9 cellular contexts compared by ENCODE assay signal in genomic region chr5:129664336-129664937, GRCh38.
DNase-seq lines count a peak whose midpoint lies in the region; ATAC-seq and TF ChIP-seq lines count a peak whose summit lies in the region.
"Had no signal": no experiment of that assay in that cellular context is flagged by ENCODE, and none has a peak within 500 bp of the region (broad histone marks: within the 10 kb centered on the region; RNA-seq: fewer than 3 reads in every experiment).

No MANE protein-coding gene starts in this region.

- peaks cover 13% of the 10 kb centered on the region for H3K36me3 Mint-ChIP-seq in endothelial cell (ENCODE audit: low read depth, unreplicated experiment)

- ATAC-seq in GM18858 (IDR thresholded peaks at IDR 0.05; ENCODE audit: unreplicated experiment), result peak; percentile 63
- ATAC-seq in HG03135 (IDR thresholded peaks at IDR 0.05; ENCODE audit: unreplicated experiment), result peak; percentile 65

- no peaks in the 10 kb centered on the region for H3K9me3 Mint-ChIP-seq in endothelial cell (ENCODE audit: unreplicated experiment)

- H3K27me3 Mint-ChIP-seq in endothelial cell (ENCODE audit: unreplicated experiment), result no peaks in the 10 kb centered on the region
- H3K27me3 Mint-ChIP-seq: activated B cell treated with CpG ODN at 0.5 μM for 24 hours had no signal

- no peak overlapping the region for H3K4me3 Mint-ChIP-seq in endothelial cell (ENCODE audit: unreplicated experiment)
- H3K4me3 Mint-ChIP-seq: activated B cell treated with CpG ODN at 0.5 μM for 24 hours had no signal

- H3K4me1 Mint-ChIP-seq in endothelial cell (ENCODE audit: unreplicated experiment), result no peaks in the 10 kb centered on the region
- H3K4me1 Mint-ChIP-seq: activated B cell treated with CpG ODN at 0.5 μM for 24 hours had no signal

- no peak overlapping the region for H3K27ac Mint-ChIP-seq in endothelial cell (ENCODE audit: unreplicated experiment)
- H3K27ac Mint-ChIP-seq: activated B cell treated with CpG ODN at 0.5 μM for 24 hours had no signal

- DNase-seq in COLO829 (ENCODE audit: low spot score) (peak; percentile 15), SW 1271 (lab: John Stamatoyannopoulos, UW) (peak; percentile 3 to 56), endothelial cell (ENCODE audit: low spot score) (peak; percentile 50), non-pigmented ciliary epithelial cell (ENCODE audit: low read depth) (peak; percentile 14), HuH-7.5 (ENCODE audit: low spot score) (no peak), NOMO-1 (lab: John Stamatoyannopoulos, UW; ENCODE audit: unreplicated experiment in 2 of 2) (no peak)
- DNase-seq: activated B cell treated with CpG ODN at 0.5 μM for 24 hours had no signal

- peak; percentile 90 for TF ChIP-seq CTCF in endothelial cell (IDR thresholded peaks at IDR 0.05; ENCODE audit: unreplicated experiment)

Comparison
In these comparisons a context has a peak if more than half of its experiments do, and no peak if none do; other contexts are left out.
1. DNase-seq: peak in COLO829 (single experiment), SW 1271 (2 of 2), endothelial cell (single experiment) and non-pigmented ciliary epithelial cell (single experiment); none in HuH-7.5 (single experiment) and NOMO-1 (0 of 2).